Comparison of ENCODE assay signal across 13 cellular contexts in genomic region chr3:27451845-27452244, GRCh38. TPM values are rescaled to one million over a fixed set of nuclear protein-coding genes. Genes with fewer than 3 reads are reported as not detected.
DNase-seq lines count a peak whose midpoint lies in the region; ATAC-seq and TF ChIP-seq lines count a peak whose summit lies in the region.
"Had no signal": no experiment of that assay in that cellular context is flagged by ENCODE, and none has a peak within 500 bp of the region (broad histone marks: within the 10 kb centered on the region; RNA-seq: fewer than 3 reads in every experiment).

No MANE protein-coding gene starts in this region.

- no peak overlapping the region for H3K23ac ChIP-seq in IMR-90 (ENCODE audit: low read depth, low read length)

- no peak overlapping the region for H2BK120ac ChIP-seq in IMR-90 (ENCODE audit: low read depth, low read length)

- H4K5ac ChIP-seq in IMR-90 (ENCODE audit: low read depth, low read length), result no peak overlapping the region

- TF ChIP-seq CTCF in IMR-90 (conservative IDR thresholded peaks at IDR 0.05; ENCODE audit: low read depth, low read length) (no peak), Panc1 (IDR thresholded peaks at IDR 0.05) (no peak), type B pancreatic cell (conservative IDR thresholded peaks at IDR 0.05) (no peak)

- H3K9me3 ChIP-seq in IMR-90 (ENCODE audit: control insufficient read depth, insufficient read depth, low read length) (no peaks in the 10 kb centered on the region), Panc1 (ENCODE audit: control insufficient read depth, insufficient read depth, low read depth, low read length) (no peaks in the 10 kb centered on the region)
- H3K9me3 ChIP-seq in effector memory CD4-positive, alpha-beta T cell (ENCODE audit: control insufficient read depth, low read length), result no peaks in the 10 kb centered on the region
- H3K9me3 ChIP-seq: BLaER1 had no signal

- peaks cover 20 to 55% of the 10 kb centered on the region in 2 donors for H3K4me1 Mint-ChIP-seq in effector memory CD8-positive, alpha-beta T cell (ENCODE audit: low read depth in 2 of 2)
- H3K4me1 Mint-ChIP-seq in type B pancreatic cell (ENCODE audit: unreplicated experiment), result peaks cover 10% of the 10 kb centered on the region

- H2AK5ac ChIP-seq in IMR-90 (ENCODE audit: low read depth, low read length), result no peak overlapping the region

- H3K9ac ChIP-seq in IMR-90 (ENCODE audit: low read depth, low read length), result no peak overlapping the region
- H3K9ac ChIP-seq: BLaER1 had no signal

- no peak overlapping the region for H2BK15ac ChIP-seq in IMR-90 (ENCODE audit: low read depth, low read length)

- H3K18ac ChIP-seq in IMR-90 (ENCODE audit: low read depth, low read length), result no peak overlapping the region

- peaks cover 21% of the 10 kb centered on the region for H4K20me1 ChIP-seq in IMR-90 (ENCODE audit: insufficient read depth, low read length)

- no peaks in the 10 kb centered on the region for H3K9me3 Mint-ChIP-seq in effector memory CD8-positive, alpha-beta T cell
- H3K9me3 Mint-ChIP-seq in type B pancreatic cell, result no peaks in the 10 kb centered on the region
- H3K9me3 Mint-ChIP-seq: IgD-negative memory B cell had no signal

- no peak overlapping the region for H2BK5ac ChIP-seq in IMR-90 (ENCODE audit: low read depth, low read length, poor library complexity, severe bottlenecking)

- intact Hi-C loops in IMR-90 (cut with micrococcal nuclease), result no loop called here
- intact Hi-C loops in Panc1 (cut with micrococcal nuclease; ENCODE audit: unreplicated experiment), result no loop called here

- no peak for TF ChIP-seq RAD21 in IMR-90 (IDR thresholded peaks at IDR 0.05; ENCODE audit: low read length)

- CTCF ChIA-PET in IMR-90 (lab: Yijun Ruan, JAX) (interaction anchor here (0.6 kb wide), 1 partner anchor 130 kb away, joined by 6 read pairs; no protein-coding TSS in a partner anchor), Panc1 (lab: Charles Lee) (no interaction called here)

- ATAC-seq in IMR-90 (ENCODE audit: low read depth) (no peak), Panc1 (no peak)
- ATAC-seq in effector memory CD8-positive, alpha-beta T cell (replicated peaks), result peak; percentile 46

- no peak overlapping the region for H2AK9ac ChIP-seq in IMR-90 (replicated peaks; ENCODE audit: low read depth, low read length, poor library complexity)

- TF ChIP-seq POLR2A in IMR-90 (IDR thresholded peaks at IDR 0.05; ENCODE audit: low read depth, low read length), result no peak

- peak overlapping the region; percentile 24 for H3K27ac ChIP-seq in ACC112 (ENCODE audit: low read depth, low read length)
- no peak overlapping the region for H3K27ac ChIP-seq in IMR-90 (ENCODE audit: insufficient read depth, low read length)
- peak overlapping the region; percentile 74; the same call in 1 of the 2 replicates for H3K27ac ChIP-seq in Panc1 (ENCODE audit: low read length)
- H3K27ac ChIP-seq in effector memory CD4-positive, alpha-beta T cell (ENCODE audit: insufficient read depth, low read length, poor library complexity, severe bottlenecking), result no peak overlapping the region
- H3K27ac ChIP-seq: 22Rv1, BLaER1 had no signal

- no peak for DNase-seq in IMR-90
- no peak for DNase-seq in Panc1 (ENCODE audit: low read depth, low spot score)
- DNase-seq in effector memory CD8-positive, alpha-beta T cell, result no peak
- no peak for DNase-seq in NCI-H1048 (lab: John Stamatoyannopoulos, UW)
- DNase-seq in type B pancreatic cell (ENCODE audit: extremely low spot score, unreplicated experiment), result no peak
- no peak for DNase-seq in stimulated activated CD4-positive, alpha-beta T cell treated with anti-CD3 and anti-CD28 coated beads, Interleukin-2, amount 100 ng/mL, for 48 hours
- DNase-seq in effector memory CD4-positive, alpha-beta T cell, result no peak
- DNase-seq: AML-193, DMS53 had no signal

- POLR2A ChIA-PET in IMR-90 (lab: Charles Lee; ENCODE audit: unreplicated experiment), result interaction anchor here (0.6 kb wide), 1 partner anchor 10 kb away, joined by 6 read pairs; no protein-coding TSS in a partner anchor
- POLR2A ChIA-PET in Panc1 (lab: Charles Lee), result no interaction called here

- no peak overlapping the region for H4K91ac ChIP-seq in IMR-90 (ENCODE audit: insufficient read depth, low read depth, low read length)

- peak overlapping the region in 1 of 2 donors; percentile 28 for H3K27ac Mint-ChIP-seq in effector memory CD8-positive, alpha-beta T cell
- no peak overlapping the region for H3K27ac Mint-ChIP-seq in type B pancreatic cell

- peaks cover 19% of the 10 kb centered on the region for H3K36me3 ChIP-seq in ACC112 (ENCODE audit: insufficient read depth, low read length)
- peaks cover 10% of the 10 kb centered on the region for H3K36me3 ChIP-seq in IMR-90 (ENCODE audit: control insufficient read depth, insufficient read depth, low read length)
- H3K36me3 ChIP-seq in Panc1 (ENCODE audit: control insufficient read depth, insufficient read depth, low read length), result peaks cover 26% of the 10 kb centered on the region
- no peaks in the 10 kb centered on the region for H3K36me3 ChIP-seq in effector memory CD4-positive, alpha-beta T cell (ENCODE audit: control insufficient read depth, insufficient read depth, low read length)

- no peaks in the 10 kb centered on the region for H3K27me3 Mint-ChIP-seq in effector memory CD8-positive, alpha-beta T cell
- H3K27me3 Mint-ChIP-seq in type B pancreatic cell, result no peaks in the 10 kb centered on the region
- H3K27me3 Mint-ChIP-seq: IgD-negative memory B cell had no signal

- dilution Hi-C loops in IMR-90 (cut with HindIII; ENCODE audit: low sequenced_read_pairs, unreplicated experiment), result no loop called here

- no peak overlapping the region for H3K4me3 Mint-ChIP-seq in effector memory CD8-positive, alpha-beta T cell
- no peak overlapping the region for H3K4me3 Mint-ChIP-seq in type B pancreatic cell
- H3K4me3 Mint-ChIP-seq: IgD-negative memory B cell had no signal

- no peak overlapping the region for H3K4me3 ChIP-seq in ACC112 (ENCODE audit: low read depth, low read length)
- H3K4me3 ChIP-seq in IMR-90 (ENCODE audit: insufficient read depth, low read depth, low read length), result no peak overlapping the region
- no peak overlapping the region for H3K4me3 ChIP-seq in Panc1 (ENCODE audit: low read depth in 2 of 2, low read length in 2 of 2)
- no peak overlapping the region for H3K4me3 ChIP-seq in effector memory CD4-positive, alpha-beta T cell (ENCODE audit: insufficient read depth, low read depth, low read length, poor library complexity, severe bottlenecking)
- H3K4me3 ChIP-seq: BLaER1 had no signal

- no peak overlapping the region for H3K56ac ChIP-seq in IMR-90 (ENCODE audit: extremely low read depth, insufficient read depth, low read length)

- H3K4me1 ChIP-seq in ACC112 (ENCODE audit: control insufficient read depth, insufficient read depth, low read length, unreplicated experiment), result peaks cover 50% of the 10 kb centered on the region
- H3K4me1 ChIP-seq in IMR-90 (ENCODE audit: control insufficient read depth, insufficient read depth, low read length), result peaks cover 3% of the 10 kb centered on the region
- peaks cover 71% of the 10 kb centered on the region for H3K4me1 ChIP-seq in Panc1 (ENCODE audit: control insufficient read depth, insufficient read depth, low read length)
- peaks cover 9% of the 10 kb centered on the region for H3K4me1 ChIP-seq in effector memory CD4-positive, alpha-beta T cell (ENCODE audit: control insufficient read depth, insufficient read depth, low read length, poor library complexity, severe bottlenecking)

- no peaks in the 10 kb centered on the region for H3K9me1 ChIP-seq in IMR-90 (ENCODE audit: insufficient read depth, low read length)

- in situ Hi-C loops in IMR-90 (cut with MboI; ENCODE audit: low sequenced_read_pairs) (no loop called here), Panc1 (cut with HindIII; ENCODE audit: low pct_unique_long_range_greater_than_20kb, low sequenced_read_pairs) (no loop called here)

- H3K79me2 ChIP-seq in ACC112 (ENCODE audit: control insufficient read depth, insufficient read depth, low read length, unreplicated experiment), result peaks cover 64% of the 10 kb centered on the region

- H3K4ac ChIP-seq in IMR-90 (ENCODE audit: low read depth, low read length), result no peak overlapping the region

- H2AFZ ChIP-seq in ACC112 (ENCODE audit: low read length, unreplicated experiment) (no peak overlapping the region), IMR-90 (replicated peaks; ENCODE audit: low read length, poor library complexity) (no peak overlapping the region)

- H3K4me2 ChIP-seq in IMR-90 (ENCODE audit: low read depth, low read length), result no peak overlapping the region
- H3K4me2 ChIP-seq: BLaER1 had no signal

- H3K36me3 Mint-ChIP-seq in effector memory CD8-positive, alpha-beta T cell (ENCODE audit: insufficient read depth), result peaks cover 16% of the 10 kb centered on the region
- peaks cover 15% of the 10 kb centered on the region for H3K36me3 Mint-ChIP-seq in type B pancreatic cell

- H2BK20ac ChIP-seq in IMR-90 (ENCODE audit: low read depth, low read length), result no peak overlapping the region

- no peak overlapping the region for H3K14ac ChIP-seq in IMR-90 (replicated peaks; ENCODE audit: low read depth, low read length)

- H3K79me1 ChIP-seq in IMR-90 (ENCODE audit: low read depth in 1 of 2, low read length in 2 of 2), result peaks cover 18 to 42% of the 10 kb centered on the region in 2 experiments

- BruUV-seq in IMR-90 (replicated peaks; lab: Mats Ljungman, UMichigan) (no TSS peak), Panc1 (replicated peaks; lab: Mats Ljungman, UMichigan) (no TSS peak)

- H3K27me3 ChIP-seq in ACC112 (ENCODE audit: insufficient read depth, low read length) (no peaks in the 10 kb centered on the region), IMR-90 (ENCODE audit: control insufficient read depth, insufficient read depth, low read length) (no peaks in the 10 kb centered on the region), Panc1 (ENCODE audit: control insufficient read depth, insufficient read depth, low read length) (no peaks in the 10 kb centered on the region)
- no peaks in the 10 kb centered on the region for H3K27me3 ChIP-seq in effector memory CD4-positive, alpha-beta T cell (replicated peaks; ENCODE audit: control insufficient read depth, insufficient read depth, low read length, poor library complexity, severe bottlenecking)
- H3K27me3 ChIP-seq: BLaER1 had no signal

- no peak overlapping the region for H4K8ac ChIP-seq in IMR-90 (ENCODE audit: low read depth in 2 of 2, low read length in 2 of 2)

TF ChIP-seq in IMR-90, 13 proteins besides CTCF, POLR2A, EP300 and RAD21:
- peak; percentile 40; the same call in 1 of the 2 replicates for TF ChIP-seq CEBPB (IDR thresholded peaks at IDR 0.05; ENCODE audit: low read depth, low read length)
- TF ChIP-seq RFX5 (IDR thresholded peaks at IDR 0.05; ENCODE audit: low read depth, low read length), result no peak

RNA-seq across cellular contexts. Expression of gene SLC4A7, which starts 32.3 kb away (rescaled TPM):
- 50.4 and 86.7 TPM in 2 replicates for total RNA-seq in IMR-90 (2012; rRNA removed)
- 13.8 and 17.7 TPM in 2 replicates for polyA plus RNA-seq in IMR-90 (2012; rRNA removed)
- polyA plus RNA-seq in IMR-90 (2012; cell fraction: cytosol; rRNA removed), result 1.9 and 2.5 TPM in 2 replicates
- 14.8 and 59.8 TPM in 2 replicates for polyA plus RNA-seq in IMR-90 (2012; cell fraction: nucleus; rRNA removed; ENCODE audit: low replicate concordance)
- 99.4 TPM for total RNA-seq in Panc1 (2021; ENCODE audit: unreplicated experiment)
- polyA plus RNA-seq in Panc1 (2012; ENCODE audit: insufficient read length), result 23.4 TPM
- 31.0 and 51.8 TPM in 2 replicates for total RNA-seq in type B pancreatic cell (ENCODE audit: low replicate concordance)

Comparison
In these comparisons a context has a peak if more than half of its experiments do, and no peak if none do; other contexts are left out.
1. H3K27ac ChIP-seq: peak in ACC112 (single experiment) and Panc1 (single experiment); none in IMR-90 (single experiment) and effector memory CD4-positive, alpha-beta T cell (single experiment).